In the genomic region with DNA sequence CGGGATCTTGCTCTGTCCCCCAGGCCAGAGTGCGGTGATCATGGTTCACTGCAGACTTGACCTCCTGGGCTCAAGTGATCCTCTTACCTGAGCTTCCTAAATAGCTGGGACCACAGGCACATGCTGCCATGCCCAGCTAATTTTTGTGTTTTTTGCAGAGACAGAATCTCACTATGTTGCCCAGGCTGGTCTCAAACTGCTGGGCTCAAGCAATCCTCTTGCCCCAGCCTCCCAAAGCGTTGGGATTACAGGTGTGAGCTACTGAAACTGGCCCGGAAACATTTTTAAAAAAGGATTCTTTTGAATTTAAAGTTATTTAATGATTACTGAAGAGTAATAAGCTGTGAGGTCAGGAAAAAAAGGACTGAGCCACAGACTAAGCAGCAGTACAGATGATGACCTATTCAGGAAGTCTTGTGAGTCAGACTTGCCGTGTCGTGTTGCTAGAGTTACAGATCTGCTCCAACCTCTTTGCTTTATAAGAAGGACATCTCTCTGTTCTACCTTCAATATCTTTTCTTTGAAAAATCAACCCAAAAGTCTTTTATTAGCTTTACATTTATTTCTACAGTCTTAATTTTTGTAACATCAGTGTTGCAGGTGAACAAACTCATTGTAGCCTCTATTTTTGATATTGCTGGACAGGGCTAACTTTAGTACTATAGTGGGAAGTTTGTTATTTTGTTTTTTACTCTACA, we compare ENCODE assay signal across 8 cellular contexts.
DNase-seq lines count a peak whose midpoint lies in the region; ATAC-seq, FAIRE-seq and TF ChIP-seq lines count a peak whose summit lies in the region.

No MANE protein-coding gene starts in this region.

- WGBS in transverse colon (ENCODE audit: low coverage in 1 of 2), 2 donors = 61 to 72% methylated on average over 6 of the region's 6 CpGs

- TF ChIP-seq CTCF in activated B cell treated with CpG ODN at 0.5 μM for 24 hours (IDR thresholded peaks at IDR 0.05) (no peak), transverse colon (IDR thresholded peaks at IDR 0.05) (no peak), D721Med (IDR thresholded peaks at IDR 0.05; ENCODE audit: insufficient read depth, missing control alignments) (no peak)

- intact Hi-C loops in activated B cell treated with CpG ODN at 0.5 μM for 24 hours (cut with micrococcal nuclease) (loop anchor here (2.0 to 5.0 kb wide), 3 partner anchors 30 to 218 kb away; a partner anchor contains a TSS), transverse colon (cut with DNase I; ENCODE audit: low total_unique reads) (no loop called here)

- no peak overlapping the region for H3K4me3 ChIP-seq in transverse colon

- no peaks in the 10 kb centered on the region for H3K9me3 Mint-ChIP-seq in activated B cell treated with CpG ODN at 0.5 μM for 24 hours
- H3K9me3 Mint-ChIP-seq in natural killer cell treated with Interleukin-12 subunit alpha and Interleukin-12 subunit beta and Interleukin-15 and Interleukin-18, amount 100 ng/mL, for 72 hours = no peaks in the 10 kb centered on the region

- no peak for FAIRE-seq in D721Med (lab: Jason Lieb, UNC)

- no peak for TF ChIP-seq EP300 in transverse colon (IDR thresholded peaks at IDR 0.05; ENCODE audit: low read depth)

- peak overlapping the region in 3 of 4 donors; percentile 11 to 45 (median 17) for H3K27ac ChIP-seq in transverse colon

- no peaks in the 10 kb centered on the region for H3K27me3 ChIP-seq in transverse colon

- POLR2A ChIA-PET in activated B cell treated with CpG ODN at 0.5 μM for 24 hours (lab: Charles Lee) = interaction anchor here (0.5 to 2.6 kb wide), 12 partner anchors 33 to 1569 kb away, joined by 3 to 15 read pairs (median 4); a partner anchor contains a TSS

- no peaks in the 10 kb centered on the region for H3K36me3 ChIP-seq in transverse colon

- DNase-seq in GDM1 (lab: John Stamatoyannopoulos, UW) (peak; percentile 27), activated B cell treated with CpG ODN at 0.5 μM for 24 hours (no peak), transverse colon (peak; percentile 44), D721Med (ENCODE audit: insufficient read length, low spot score) (no peak)
- peak; percentile 45 for DNase-seq in central memory CD4-positive, alpha-beta T cell
- peak; percentile 79 for DNase-seq in natural killer cell treated with Interleukin-12 subunit alpha and Interleukin-12 subunit beta and Interleukin-15 and Interleukin-18, amount 100 ng/mL, for 72 hours (ENCODE audit: low spot score)

- peaks cover 0 to 13% (median 2%) of the 10 kb centered on the region in 4 donors for H3K4me1 ChIP-seq in transverse colon

- H3K4me3 Mint-ChIP-seq in activated B cell treated with CpG ODN at 0.5 μM for 24 hours = peak overlapping the region; percentile 65
- peak overlapping the region; percentile 53 for H3K4me3 Mint-ChIP-seq in natural killer cell treated with Interleukin-12 subunit alpha and Interleukin-12 subunit beta and Interleukin-15 and Interleukin-18, amount 100 ng/mL, for 72 hours

- CTCF ChIA-PET in activated B cell treated with CpG ODN at 0.5 μM for 24 hours (lab: Charles Lee) = interaction anchor here (0.9 to 1.6 kb wide), 4 partner anchors 10 to 336 kb away, joined by 3 to 9 read pairs (median 6); no protein-coding TSS in a partner anchor

- no peaks in the 10 kb centered on the region for H3K27me3 Mint-ChIP-seq in activated B cell treated with CpG ODN at 0.5 μM for 24 hours
- no peaks in the 10 kb centered on the region for H3K27me3 Mint-ChIP-seq in natural killer cell treated with Interleukin-12 subunit alpha and Interleukin-12 subunit beta and Interleukin-15 and Interleukin-18, amount 100 ng/mL, for 72 hours

- peaks cover 78% of the 10 kb centered on the region for H3K4me1 Mint-ChIP-seq in activated B cell treated with CpG ODN at 0.5 μM for 24 hours
- H3K4me1 Mint-ChIP-seq in natural killer cell treated with Interleukin-12 subunit alpha and Interleukin-12 subunit beta and Interleukin-15 and Interleukin-18, amount 100 ng/mL, for 72 hours (ENCODE audit: low read depth in 2 of 2) = peaks cover 58 to 60% of the 10 kb centered on the region in 2 donors

- peaks cover 48% of the 10 kb centered on the region for H3K36me3 Mint-ChIP-seq in activated B cell treated with CpG ODN at 0.5 μM for 24 hours (ENCODE audit: low read depth)
- peaks cover 5% of the 10 kb centered on the region for H3K36me3 Mint-ChIP-seq in natural killer cell treated with Interleukin-12 subunit alpha and Interleukin-12 subunit beta and Interleukin-15 and Interleukin-18, amount 100 ng/mL, for 72 hours

- peak; percentile 71 for ATAC-seq in HG03432 (IDR thresholded peaks at IDR 0.05; ENCODE audit: unreplicated experiment)
- peak; percentile 91 for ATAC-seq in activated B cell treated with CpG ODN at 0.5 μM for 24 hours (ENCODE audit: low read depth)
- ATAC-seq in natural killer cell treated with Interleukin-12 subunit alpha and Interleukin-12 subunit beta and Interleukin-15 and Interleukin-18, amount 100 ng/mL, for 72 hours = peak; percentile 90 to 95
- no peak for ATAC-seq in HG02588 (IDR thresholded peaks at IDR 0.05; ENCODE audit: unreplicated experiment)

- no peak for TF ChIP-seq POLR2A in transverse colon (IDR thresholded peaks at IDR 0.05)

- in situ Hi-C loops in transverse colon (cut with MboI; ENCODE audit: low pct_ligation_motif_present in 1 of 4, low pct_unique_long_range_greater_than_20kb in 1 of 4, low sequenced_read_pairs in 3 of 4) = loop anchor here in 3 of 4 donors (25.0 kb wide), 4 partner anchors 223 to 423 kb away; no protein-coding TSS in a partner anchor

- H3K27ac Mint-ChIP-seq in activated B cell treated with CpG ODN at 0.5 μM for 24 hours = peak overlapping the region; percentile 88
- H3K27ac Mint-ChIP-seq in natural killer cell treated with Interleukin-12 subunit alpha and Interleukin-12 subunit beta and Interleukin-15 and Interleukin-18, amount 100 ng/mL, for 72 hours = peak overlapping the region; percentile 86 to 98

- H3K9me3 ChIP-seq in transverse colon = no peaks in the 10 kb centered on the region

Comparison
In these comparisons a context has a peak if more than half of its experiments do, and no peak if none do; other contexts are left out.
1. DNase-seq: peak in GDM1 (single experiment), central memory CD4-positive, alpha-beta T cell (single experiment), natural killer cell treated with Interleukin-12 subunit alpha and Interleukin-12 subunit beta and Interleukin-15 and Interleukin-18, amount 100 ng/mL, for 72 hours (single experiment) and transverse colon (single experiment); none in activated B cell treated with CpG ODN at 0.5 μM for 24 hours (single experiment) and D721Med (single experiment).